8 cellular contexts compared by ENCODE assay signal in genomic region chr11:112227002-112227401, GRCh38. TPM values are rescaled to one million over a fixed set of nuclear protein-coding genes. Genes with fewer than 3 reads are reported as not detected.
DNase-seq lines count a peak whose midpoint lies in the region; ATAC-seq and TF ChIP-seq lines count a peak whose summit lies in the region.

No MANE protein-coding gene starts in this region.

- in situ Hi-C loops in gastrocnemius medialis (cut with MboI; ENCODE audit: low sequenced_read_pairs in 4 of 4), result no loop called here

- H3K27ac Mint-ChIP-seq in H9, result peak overlapping the region in 2 of 3 experiments; percentile 77 to 84; a peak in 4 of 7 replicates
- H3K27ac Mint-ChIP-seq in activated T-helper 17 cell treated with anti-CD3 and anti-CD28 coated beads, Interleukin-2, amount 50 U/mL, for 72 hours, result peak overlapping the region; percentile 97

- no peak overlapping the region for H2BK20ac ChIP-seq in H9 (ENCODE audit: low read depth, low read length, poor library complexity, severe bottlenecking)

- H2BK120ac ChIP-seq in H9 (ENCODE audit: low read depth, low read length, poor library complexity, severe bottlenecking), result no peak overlapping the region

- no peak overlapping the region for H2BK15ac ChIP-seq in H9 (ENCODE audit: low read depth, low read length)

- no peaks in the 10 kb centered on the region for H3K9me3 ChIP-seq in H9 (ENCODE audit: control insufficient read depth, low read depth, low read length)
- no peaks in the 10 kb centered on the region for H3K9me3 ChIP-seq in right cardiac atrium (ENCODE audit: control insufficient read depth, low read length)
- H3K9me3 ChIP-seq in gastrocnemius medialis, result no peaks in the 10 kb centered on the region

- H3K4me1 Mint-ChIP-seq in H9, result peaks cover 8 to 9% of the 10 kb centered on the region in 2 experiments
- H3K4me1 Mint-ChIP-seq in activated T-helper 17 cell treated with anti-CD3 and anti-CD28 coated beads, Interleukin-2, amount 50 U/mL, for 72 hours, result peaks cover 7% of the 10 kb centered on the region

- intact Hi-C loops in right cardiac atrium (cut with DNase I), result no loop called here
- intact Hi-C loops in gastrocnemius medialis (cut with DNase I; ENCODE audit: low total_unique reads), result loop anchor here (10.0 kb wide), 2 partner anchors 328 to 1088 kb away; partner anchors contain the start of gene TTC12

- peak overlapping the region; percentile 97 for H3K4me2 ChIP-seq in H9 (ENCODE audit: insufficient read depth, insufficient read length, low read length)

- H2BK12ac ChIP-seq in H9 (ENCODE audit: insufficient read length, low read depth, low read length), result no peak overlapping the region

- no peak overlapping the region for H2BK5ac ChIP-seq in H9 (ENCODE audit: insufficient read length, low read length)

- H3T11ph ChIP-seq in H9 (ENCODE audit: low read length), result no peak overlapping the region

- no peak overlapping the region for H3K4ac ChIP-seq in H9 (ENCODE audit: low read depth, low read length)

- peaks cover 0 to 22% of the 10 kb centered on the region in 2 donors for H3K36me3 ChIP-seq in gastrocnemius medialis

- no peak overlapping the region for H4K8ac ChIP-seq in H9 (replicated peaks; ENCODE audit: insufficient read length, low read depth, low read length)

- H3K36me3 Mint-ChIP-seq in H9 (ENCODE audit: insufficient read depth in 1 of 3, low read depth in 3 of 3), result peaks cover 2 to 33% (median 22%) of the 10 kb centered on the region in 3 experiments; a peak in 5 of 7 replicates
- peaks cover 49% of the 10 kb centered on the region for H3K36me3 Mint-ChIP-seq in activated T-helper 17 cell treated with anti-CD3 and anti-CD28 coated beads, Interleukin-2, amount 50 U/mL, for 72 hours (ENCODE audit: low read depth)

- H3K27me3 Mint-ChIP-seq in H9 (ENCODE audit: low read depth), result peaks cover 19% of the 10 kb centered on the region
- H3K27me3 Mint-ChIP-seq in activated T-helper 17 cell treated with anti-CD3 and anti-CD28 coated beads, Interleukin-2, amount 50 U/mL, for 72 hours, result no peaks in the 10 kb centered on the region

- H4K20me1 ChIP-seq in H9 (ENCODE audit: control insufficient read depth, insufficient read depth, insufficient read length), result no peaks in the 10 kb centered on the region

- no peaks in the 10 kb centered on the region; the same call in 1 of the 2 replicates for H3K79me2 ChIP-seq in H9 (ENCODE audit: insufficient read depth, low read length)

- no peak overlapping the region for H3K27ac ChIP-seq in H9 (ENCODE audit: insufficient read length, low read depth, low read length)
- H3K27ac ChIP-seq in right cardiac atrium (ENCODE audit: low read length), result peak overlapping the region; percentile 94
- peak overlapping the region; percentile 95 to 99 (median 98) for H3K27ac ChIP-seq in gastrocnemius medialis

- no peak overlapping the region for H3K56ac ChIP-seq in H9 (ENCODE audit: insufficient read length, low read depth, low read length)

- no peaks in the 10 kb centered on the region for H3K79me1 ChIP-seq in H9 (ENCODE audit: insufficient read depth, low read depth, low read length, poor library complexity, severe bottlenecking)

- H3K4me3 ChIP-seq in AG04449 (ENCODE audit: low read depth, low read length) (peak overlapping the region; percentile 83), right cardiac atrium (ENCODE audit: low read length) (peak overlapping the region; percentile 39), gastrocnemius medialis (peak overlapping the region; percentile 81 to 92 (median 88))

- no peak overlapping the region for H3K18ac ChIP-seq in H9 (ENCODE audit: insufficient read length, low read depth, low read length)

- peaks cover 8% of the 10 kb centered on the region for H3K23me2 ChIP-seq in H9 (ENCODE audit: insufficient read length, low read depth, low read length, poor library complexity, severe bottlenecking)

- H3K9me3 Mint-ChIP-seq in H9, result no peaks in the 10 kb centered on the region; a peak in 1 of 5 replicates
- no peaks in the 10 kb centered on the region for H3K9me3 Mint-ChIP-seq in activated T-helper 17 cell treated with anti-CD3 and anti-CD28 coated beads, Interleukin-2, amount 50 U/mL, for 72 hours

- no peak overlapping the region for H4K5ac ChIP-seq in H9 (ENCODE audit: insufficient read length, low read depth, low read length)

- CTCF ChIA-PET in AG04449 (lab: Yijun Ruan, JAX), result interaction anchor here (1.0 to 22.7 kb wide), 4 partner anchors 9 to 113 kb away, joined by 3 to 970 read pairs (median 4); no protein-coding TSS in a partner anchor

- no peak overlapping the region; the same call in 1 of the 2 replicates for H3K14ac ChIP-seq in H9 (ENCODE audit: insufficient read depth, low read length)

- POLR2A ChIA-PET in AG04449 (lab: Yijun Ruan, JAX), result interaction anchor here (1.0 kb wide), 1 partner anchor 53 kb away, joined by 3 read pairs; no protein-coding TSS in a partner anchor

- peak overlapping the region; percentile 83 to 89 for H3K4me3 Mint-ChIP-seq in H9
- H3K4me3 Mint-ChIP-seq in activated T-helper 17 cell treated with anti-CD3 and anti-CD28 coated beads, Interleukin-2, amount 50 U/mL, for 72 hours, result peak overlapping the region; percentile 92

- WGBS in H9 (ENCODE audit: extremely low coverage, insufficient read length, low lambda C conversion rate), result no CpG with 5 or more reads among the region's 12 CpGs
- 5% methylated on average over 12 of the region's 12 CpGs for WGBS in right cardiac atrium

- H3K4me1 ChIP-seq in H9 (ENCODE audit: insufficient read depth, low read length) (no peaks in the 10 kb centered on the region; the same call in 1 of the 2 replicates), right cardiac atrium (ENCODE audit: control insufficient read depth, insufficient read depth, low read length) (peaks cover 3% of the 10 kb centered on the region), gastrocnemius medialis (peaks cover 10 to 11% of the 10 kb centered on the region in 2 donors)

- H3K23ac ChIP-seq in H9 (ENCODE audit: insufficient read length, low read depth, low read length), result no peak overlapping the region

- peak overlapping the region; percentile 67 for H3K9ac ChIP-seq in H9 (ENCODE audit: extremely low read depth, insufficient read length, low read length)

- no peak for ATAC-seq in activated T-helper 17 cell treated with anti-CD3 and anti-CD28 coated beads, Interleukin-2, amount 50 U/mL, for 72 hours (replicated peaks)
- ATAC-seq in right cardiac atrium, result peak in 1 of 2 donors; percentile 9
- ATAC-seq in gastrocnemius medialis, result no peak
- no peak for ATAC-seq in GM21737 (IDR thresholded peaks at IDR 0.05; ENCODE audit: unreplicated experiment)

- H3K27me3 ChIP-seq in H9 (ENCODE audit: insufficient read depth, low read length) (no peaks in the 10 kb centered on the region; the same call in 1 of the 2 replicates), right cardiac atrium (ENCODE audit: control insufficient read depth, insufficient read depth) (no peaks in the 10 kb centered on the region), gastrocnemius medialis (no peaks in the 10 kb centered on the region)

- no peak overlapping the region for H2AK5ac ChIP-seq in H9 (ENCODE audit: insufficient read length, low read length)

- DNase-seq in AG04449 (ENCODE audit: low read depth, low spot score) (no peak), H9 (no peak), right cardiac atrium (no peak), gastrocnemius medialis (no peak), NCI-H2171 treated with DMSO at 0.1 percent for 48 hours (lab: John Stamatoyannopoulos, UW) (no peak), putamen (ENCODE audit: low spot score) (no peak)

- no peak for TF ChIP-seq CTCF in AG04449 (IDR thresholded peaks at IDR 0.05; ENCODE audit: insufficient read depth, low read length, missing control alignments)
- no peak for TF ChIP-seq CTCF in H9 (conservative IDR thresholded peaks at IDR 0.05)
- no peak for TF ChIP-seq CTCF in gastrocnemius medialis (IDR thresholded peaks at IDR 0.05 in 4 of 5, conservative IDR thresholded peaks at IDR 0.05 in 1 of 5)

- no peak overlapping the region for H4K91ac ChIP-seq in H9 (ENCODE audit: insufficient read length, low read depth, low read length)

- no peak for TF ChIP-seq POLR2A in gastrocnemius medialis (IDR thresholded peaks at IDR 0.05)

- H2AFZ ChIP-seq in H9 (ENCODE audit: low read length), result no peak overlapping the region

RNA-seq across cellular contexts. Expression of gene PTS, which starts 0.8 kb away (rescaled TPM):
- total RNA-seq in H9 (2021), result 45.9 and 48.6 TPM in 2 replicates
- 10 to 100 TPM; 24.1 to 31.0 TPM for total RNA-seq in activated T-helper 17 cell treated with anti-CD3 and anti-CD28 coated beads, Interleukin-2, amount 50 U/mL, for 72 hours
- total RNA-seq in right cardiac atrium, result 10 to 100 TPM; 22.9 to 28.3 (median 26.7) TPM
- polyA plus RNA-seq in right cardiac atrium, result 40.7 TPM
- total RNA-seq in gastrocnemius medialis, result 10 to 100 TPM; 23.4 to 81.5 (median 38.5) TPM

RNA-seq across cellular contexts. Expression of gene PLET1, which starts 33.7 kb away (rescaled TPM):
- total RNA-seq in H9 (2021) (not detected in 2 replicates), right cardiac atrium (not detected), gastrocnemius medialis (not detected)
- total RNA-seq in activated T-helper 17 cell treated with anti-CD3 and anti-CD28 coated beads, Interleukin-2, amount 50 U/mL, for 72 hours, result not detected
- not detected for polyA plus RNA-seq in right cardiac atrium

RNA-seq across cellular contexts. Expression of gene BCO2, which starts 51.7 kb away (rescaled TPM):
- total RNA-seq in H9 (2021) (0.31 and 0.44 TPM in 2 replicates), right cardiac atrium (100 to 1,000 TPM in 2 of 4 donors, 10 to 100 TPM in 2; 78.3 to 147 (median 96.8) TPM), gastrocnemius medialis (1 to 10 TPM; 2.9 to 5.8 (median 4.2) TPM)
- total RNA-seq in activated T-helper 17 cell treated with anti-CD3 and anti-CD28 coated beads, Interleukin-2, amount 50 U/mL, for 72 hours, result 1 to 10 TPM; 2.4 to 5.0 TPM
- 70.8 TPM for polyA plus RNA-seq in right cardiac atrium

RNA-seq across cellular contexts. Expression of gene TEX12, which starts 59.8 kb away (rescaled TPM):
- total RNA-seq in H9 (2021) (0.22 and 0.31 TPM in 2 replicates), right cardiac atrium (1 to 10 TPM in 1 of 4 donors, not detected in 3; 1.1 TPM), gastrocnemius medialis (1 to 10 TPM in 1 of 4 donors, under 1 TPM in 2, not detected in 1; 0.62 to 2.1 (median 0.68) TPM)
- under 1 TPM; 0.24 to 0.99 TPM for total RNA-seq in activated T-helper 17 cell treated with anti-CD3 and anti-CD28 coated beads, Interleukin-2, amount 50 U/mL, for 72 hours
- 0.20 TPM for polyA plus RNA-seq in right cardiac atrium

Comparison
In these comparisons a context has a peak if more than half of its experiments do, and no peak if none do; other contexts are left out.
1. RNA of gene BCO2, which starts 51.7 kb away (total RNA-seq): 78.3 to 147 TPM in right cardiac atrium; 2.9 to 5.8 TPM in gastrocnemius medialis, 2.4 to 5.0 TPM in activated T-helper 17 cell treated with anti-CD3 and anti-CD28 coated beads, Interleukin-2, amount 50 U/mL, for 72 hours and 0.31 to 0.44 TPM in H9; every median in the first group is over 10 times any median in the second.
2. Peak in every context shown above with its lines, with median percentiles within 50 percentile points of each other: H3K4me3 ChIP-seq.